In genomic region chrX:40415675-40416074, GRCh38 we compare ENCODE assay signal across 15 cellular contexts.
"Had no signal": no experiment of that assay in that cellular context is flagged by ENCODE, and none has a peak within 500 bp of the region (broad histone marks: within the 10 kb centered on the region; RNA-seq: fewer than 3 reads in every experiment).

No MANE protein-coding gene starts in this region.

- H3K4me1 ChIP-seq: gastrocnemius medialis, heart right ventricle, right atrium auricular region, transverse colon had no signal

- H3K36me3 Mint-ChIP-seq: activated naive CD8-positive, alpha-beta T cell treated with anti-CD3 and anti-CD28 coated beads, Interleukin-2, amount 10 ng/mL, durations not matched to agents 7 days and 5 days had no signal

- H3K27me3 ChIP-seq: gastrocnemius medialis, right atrium auricular region, transverse colon had no signal

- H3K4me1 Mint-ChIP-seq: nephron had no signal

- H3K36me3 ChIP-seq: gastrocnemius medialis, heart right ventricle, right atrium auricular region, transverse colon had no signal

- H3K9me3 ChIP-seq: gastrocnemius medialis, heart right ventricle, right atrium auricular region, transverse colon had no signal

- H3K4me3 ChIP-seq: gastrocnemius medialis, heart right ventricle, right atrium auricular region, transverse colon had no signal

- H3K27me3 Mint-ChIP-seq: effector memory CD8-positive, alpha-beta T cell had no signal

- H3K9me3 Mint-ChIP-seq: activated naive CD8-positive, alpha-beta T cell treated with anti-CD3 and anti-CD28 coated beads, Interleukin-2, amount 10 ng/mL, durations not matched to agents 7 days and 5 days; activated T-helper 1 cell treated with anti-CD3 and anti-CD28 coated beads, Interleukin-12 subunit alpha, Interleukin-12 subunit beta, Interleukin-2, Interleukin-4 antibody, amounts not matched to agents 30 ng/mL and 10 ng/mL and 1 ng/mL, durations not matched to agents 14 hours and 24 hours and 36 hours; effector memory CD8-positive, alpha-beta T cell had no signal

- H3K4me3 Mint-ChIP-seq: activated naive CD8-positive, alpha-beta T cell treated with anti-CD3 and anti-CD28 coated beads, Interleukin-2, amount 10 ng/mL, durations not matched to agents 7 days and 5 days; activated T-helper 1 cell treated with anti-CD3 and anti-CD28 coated beads, Interleukin-12 subunit alpha, Interleukin-12 subunit beta, Interleukin-2, Interleukin-4 antibody, amounts not matched to agents 30 ng/mL and 10 ng/mL and 1 ng/mL, durations not matched to agents 14 hours and 24 hours and 36 hours; effector memory CD8-positive, alpha-beta T cell; nephron had no signal

- H3K27ac ChIP-seq: gastrocnemius medialis, heart right ventricle, right atrium auricular region, transverse colon had no signal

- H3K27ac Mint-ChIP-seq: activated naive CD8-positive, alpha-beta T cell treated with anti-CD3 and anti-CD28 coated beads, Interleukin-2, amount 10 ng/mL, durations not matched to agents 7 days and 5 days; activated T-helper 1 cell treated with anti-CD3 and anti-CD28 coated beads, Interleukin-12 subunit alpha, Interleukin-12 subunit beta, Interleukin-2, Interleukin-4 antibody, amounts not matched to agents 30 ng/mL and 10 ng/mL and 1 ng/mL, durations not matched to agents 14 hours and 24 hours and 36 hours; effector memory CD8-positive, alpha-beta T cell; nephron had no signal

- DNase-seq: activated CD4-positive, CD25-positive, alpha-beta regulatory T cell treated with anti-CD3 and anti-CD28 coated beads, Interleukin-2, amount 50 U/mL, for 72 hours; activated naive CD8-positive, alpha-beta T cell treated with anti-CD3 and anti-CD28 coated beads, Interleukin-2, amount 10 ng/mL, durations not matched to agents 7 days and 5 days; dermis blood vessel endothelial cell; effector memory CD8-positive, alpha-beta T cell; gastrocnemius medialis; heart right ventricle; nucleus accumbens; small intestine; stimulated activated CD4-positive, alpha-beta T cell treated with anti-CD3 and anti-CD28 coated beads, Interleukin-4, amount 100 ng/mL, for 24 hours; stimulated activated naive CD4-positive, alpha-beta T cell; T1000; transverse colon had no signal
